25 cellular contexts compared by ENCODE assay signal in the genomic region with DNA sequence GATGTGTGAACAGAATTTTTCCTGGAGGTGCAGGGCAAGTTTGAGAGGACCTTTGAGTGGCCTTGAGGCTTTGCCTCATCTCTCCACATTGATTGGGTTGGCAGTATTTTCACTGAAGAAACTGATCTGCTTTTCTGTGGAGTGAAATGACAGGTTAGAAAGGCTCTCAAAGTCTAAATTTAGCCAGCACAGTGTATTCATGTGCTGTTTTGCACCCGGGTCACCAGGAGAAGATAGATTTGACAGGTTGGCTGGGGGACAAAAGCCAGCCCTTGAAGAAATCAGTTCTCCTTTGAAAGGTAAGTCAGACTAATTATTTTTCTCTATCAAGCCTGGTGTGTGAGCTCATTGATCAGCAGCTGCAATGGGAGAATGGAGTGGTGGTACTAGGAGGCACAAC.
DNase-seq lines count a peak whose midpoint lies in the region; ATAC-seq and TF ChIP-seq lines count a peak whose summit lies in the region.
"Had no signal": no experiment of that assay in that cellular context is flagged by ENCODE, and none has a peak within 500 bp of the region (broad histone marks: within the 10 kb centered on the region; RNA-seq: fewer than 3 reads in every experiment).

No MANE protein-coding gene starts in this region.

- POLR2A ChIA-PET in SK-N-SH (lab: Yijun Ruan, JAX) = no interaction called here

- WGBS in SK-N-SH (ENCODE audit: low lambda C conversion rate) = 100% methylated on average over 1 of the region's 1 CpG

- no peak for ATAC-seq in SK-N-SH treated with all-trans-retinoic acid at 6 μM for 48 hours
- ATAC-seq in Right ventricle myocardium superior (ENCODE audit: poor library complexity) = peak; percentile 80
- no peak for ATAC-seq in GM21723 (IDR thresholded peaks at IDR 0.05; ENCODE audit: unreplicated experiment)
- ATAC-seq: GM12878, GM23338, Panc1 had no signal

- peaks cover 45 to 46% of the 10 kb centered on the region in 2 experiments for H3K36me3 ChIP-seq in SK-N-SH (replicated peaks in 1 of 2; ENCODE audit: control insufficient read depth in 1 of 2, insufficient read depth in 2 of 2, low read length in 1 of 2)
- H3K36me3 ChIP-seq in right atrium auricular region = peaks cover 4% of the 10 kb centered on the region
- no peaks in the 10 kb centered on the region for H3K36me3 ChIP-seq in uterus
- H3K36me3 ChIP-seq: HAP-1, SJCRH30 had no signal

- no peak overlapping the region for H3K4me2 ChIP-seq in SK-N-SH
- H3K4me2 ChIP-seq: GM23338 had no signal

- CTCF ChIA-PET in SK-N-SH (lab: Yijun Ruan, JAX) = interaction anchor here (2.0 kb wide), 1 partner anchor 10 kb away, joined by 6 read pairs; no protein-coding TSS in a partner anchor

- H3K27me3 ChIP-seq in SK-N-SH (ENCODE audit: insufficient read depth) (no peaks in the 10 kb centered on the region), right atrium auricular region (no peaks in the 10 kb centered on the region), uterus (no peaks in the 10 kb centered on the region)
- H3K27me3 ChIP-seq: SJCRH30 had no signal

- intact Hi-C loops in Right ventricle myocardium superior (cut with DNase I) = no loop called here
- intact Hi-C loops in uterus (cut with DNase I; ENCODE audit: low total_unique reads) = no loop called here

- H2AFZ ChIP-seq in SK-N-SH (ENCODE audit: low read depth) = no peak overlapping the region
- H2AFZ ChIP-seq: GM23338 had no signal

- DNase-seq in SK-N-SH = no peak
- no peak for DNase-seq in Right ventricle myocardium superior
- DNase-seq in right atrium auricular region (ENCODE audit: low spot score) = no peak
- no peak for DNase-seq in uterus
- no peak for DNase-seq in GM03348 (ENCODE audit: low spot score)
- DNase-seq in NK-92 (lab: John Stamatoyannopoulos, UW; ENCODE audit: unreplicated experiment) = no peak
- DNase-seq: 8988T, AML-193, DMS53, KBM-7, MM.1S, NCI-H1092, NCI-H1436, NCI-H187 treated with DMSO at 0.1 percent for 48 hours, NCI-H2107, NCI-H446 treated with DMSO at 0.1 percent for 48 hours, NCI-H526 treated with DMSO at 0.1 percent for 48 hours, SJCRH30 had no signal

- H3K9me3 ChIP-seq in SK-N-SH = no peaks in the 10 kb centered on the region
- no peaks in the 10 kb centered on the region for H3K9me3 ChIP-seq in right atrium auricular region
- no peaks in the 10 kb centered on the region for H3K9me3 ChIP-seq in uterus
- H3K9me3 ChIP-seq: HAP-1, SJCRH30 had no signal

- no peaks in the 10 kb centered on the region for H3K9me2 ChIP-seq in SK-N-SH

- TF ChIP-seq CTCF in SK-N-SH (IDR thresholded peaks at IDR 0.05) (no peak), right atrium auricular region (IDR thresholded peaks at IDR 0.05) (no peak), uterus (IDR thresholded peaks at IDR 0.05) (no peak)

- TF ChIP-seq EP300 in SK-N-SH (IDR thresholded peaks at IDR 0.05; ENCODE audit: borderline replicate concordance in 1 of 2, low read depth in 1 of 2, low read length in 1 of 2) = no peak

- no peak for TF ChIP-seq RAD21 in SK-N-SH (IDR thresholded peaks at IDR 0.05; ENCODE audit: low read length)

- H3F3A ChIP-seq in SK-N-SH (replicated peaks; ENCODE audit: insufficient read depth) = peaks cover 22% of the 10 kb centered on the region

- peaks cover 12% of the 10 kb centered on the region; the same call in 1 of the 2 replicates for H4K20me1 ChIP-seq in SK-N-SH (ENCODE audit: insufficient read depth)

- no peak for TF ChIP-seq POLR2A in uterus (IDR thresholded peaks at IDR 0.05)

- H3K79me2 ChIP-seq in SK-N-SH (ENCODE audit: insufficient read depth) = peaks cover 80% of the 10 kb centered on the region

- H3K4me1 ChIP-seq in SK-N-SH (ENCODE audit: control insufficient read depth in 1 of 2, insufficient read depth in 2 of 2, low read depth in 1 of 2, low read length in 1 of 2) (peaks cover 0 to 34% of the 10 kb centered on the region in 2 experiments; a peak in 2 of 4 replicates), right atrium auricular region (peaks cover 0 to 32% of the 10 kb centered on the region in 2 donors), uterus (peaks cover 0 to 3% of the 10 kb centered on the region in 2 donors)

- H3K4me3 ChIP-seq in SK-N-SH (ENCODE audit: low read depth in 2 of 2, low read length in 1 of 2) = no peak overlapping the region
- H3K4me3 ChIP-seq in right atrium auricular region = no peak overlapping the region
- no peak overlapping the region for H3K4me3 ChIP-seq in uterus
- H3K4me3 ChIP-seq: GM12878, GM23338, HAP-1, SJCRH30 had no signal

- H3K9ac ChIP-seq in SK-N-SH = no peak overlapping the region

- no peak overlapping the region for H3K27ac ChIP-seq in SK-N-SH (ENCODE audit: low read depth in 2 of 2, low read length in 1 of 2)
- peak overlapping the region; percentile 25 to 39 for H3K27ac ChIP-seq in right atrium auricular region
- H3K27ac ChIP-seq in uterus = peak overlapping the region; percentile 47 to 71
- H3K27ac ChIP-seq: HL-60, SJCRH30 had no signal

TF ChIP-seq in SK-N-SH, 30 proteins besides CTCF, POLR2A, EP300 and RAD21:
- TF ChIP-seq, protein P1, sequence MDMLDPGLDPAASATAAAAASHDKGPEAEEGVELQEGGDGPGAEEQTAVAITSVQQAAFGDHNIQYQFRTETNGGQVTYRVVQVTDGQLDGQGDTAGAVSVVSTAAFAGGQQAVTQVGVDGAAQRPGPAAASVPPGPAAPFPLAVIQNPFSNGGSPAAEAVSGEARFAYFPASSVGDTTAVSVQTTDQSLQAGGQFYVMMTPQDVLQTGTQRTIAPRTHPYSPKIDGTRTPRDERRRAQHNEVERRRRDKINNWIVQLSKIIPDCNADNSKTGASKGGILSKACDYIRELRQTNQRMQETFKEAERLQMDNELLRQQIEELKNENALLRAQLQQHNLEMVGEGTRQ (IDR thresholded peaks at IDR 0.05; ENCODE audit: borderline replicate concordance, low read depth, low read length) = peak; percentile 2; the same call in 1 of the 2 replicates
- no peak for TF ChIP-seq POLR2AphosphoS5 (IDR thresholded peaks at IDR 0.05; ENCODE audit: low read depth, low read length)

TF ChIP-seq in SK-N-SH treated with all-trans-retinoic acid at 6 μM for 48 hours, 23 proteins besides CTCF, POLR2A, EP300 and RAD21:
- no peak for TF ChIP-seq ESRRG (CRISPR knock-in tag; IDR thresholded peaks at IDR 0.05)
- TF ChIP-seq, protein P2, sequence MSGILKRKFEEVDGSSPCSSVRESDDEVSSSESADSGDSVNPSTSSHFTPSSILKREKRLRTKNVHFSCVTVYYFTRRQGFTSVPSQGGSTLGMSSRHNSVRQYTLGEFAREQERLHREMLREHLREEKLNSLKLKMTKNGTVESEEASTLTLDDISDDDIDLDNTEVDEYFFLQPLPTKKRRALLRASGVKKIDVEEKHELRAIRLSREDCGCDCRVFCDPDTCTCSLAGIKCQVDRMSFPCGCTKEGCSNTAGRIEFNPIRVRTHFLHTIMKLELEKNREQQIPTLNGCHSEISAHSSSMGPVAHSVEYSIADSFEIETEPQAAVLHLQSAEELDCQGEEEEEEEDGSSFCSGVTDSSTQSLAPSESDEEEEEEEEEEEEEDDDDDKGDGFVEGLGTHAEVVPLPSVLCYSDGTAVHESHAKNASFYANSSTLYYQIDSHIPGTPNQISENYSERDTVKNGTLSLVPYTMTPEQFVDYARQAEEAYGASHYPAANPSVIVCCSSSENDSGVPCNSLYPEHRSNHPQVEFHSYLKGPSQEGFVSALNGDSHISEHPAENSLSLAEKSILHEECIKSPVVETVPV (CRISPR knock-in tag; IDR thresholded peaks at IDR 0.05) = no peak
- no peak for TF ChIP-seq ZNF70 (CRISPR knock-in tag; IDR thresholded peaks at IDR 0.05)
- TF ChIP-seq OSR1 (CRISPR knock-in tag; IDR thresholded peaks at IDR 0.05) = no peak
- TF ChIP-seq RARB (CRISPR knock-in tag; IDR thresholded peaks at IDR 0.05) = no peak
- no peak for TF ChIP-seq BACH2 (CRISPR knock-in tag; IDR thresholded peaks at IDR 0.05; ENCODE audit: borderline replicate concordance)
- no peak for TF ChIP-seq ARNTL (CRISPR knock-in tag; IDR thresholded peaks at IDR 0.05; ENCODE audit: borderline replicate concordance, low read depth)
- no peak for TF ChIP-seq ZNF8 (CRISPR knock-in tag; IDR thresholded peaks at IDR 0.05)
- TF ChIP-seq, protein P3, sequence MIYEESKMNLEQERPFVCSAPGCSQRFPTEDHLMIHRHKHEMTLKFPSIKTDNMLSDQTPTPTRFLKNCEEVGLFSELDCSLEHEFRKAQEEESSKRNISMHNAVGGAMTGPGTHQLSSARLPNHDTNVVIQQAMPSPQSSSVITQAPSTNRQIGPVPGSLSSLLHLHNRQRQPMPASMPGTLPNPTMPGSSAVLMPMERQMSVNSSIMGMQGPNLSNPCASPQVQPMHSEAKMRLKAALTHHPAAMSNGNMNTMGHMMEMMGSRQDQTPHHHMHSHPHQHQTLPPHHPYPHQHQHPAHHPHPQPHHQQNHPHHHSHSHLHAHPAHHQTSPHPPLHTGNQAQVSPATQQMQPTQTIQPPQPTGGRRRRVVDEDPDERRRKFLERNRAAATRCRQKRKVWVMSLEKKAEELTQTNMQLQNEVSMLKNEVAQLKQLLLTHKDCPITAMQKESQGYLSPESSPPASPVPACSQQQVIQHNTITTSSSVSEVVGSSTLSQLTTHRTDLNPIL (CRISPR knock-in tag; IDR thresholded peaks at IDR 0.05; ENCODE audit: low read depth) = no peak
- TF ChIP-seq, protein P4, sequence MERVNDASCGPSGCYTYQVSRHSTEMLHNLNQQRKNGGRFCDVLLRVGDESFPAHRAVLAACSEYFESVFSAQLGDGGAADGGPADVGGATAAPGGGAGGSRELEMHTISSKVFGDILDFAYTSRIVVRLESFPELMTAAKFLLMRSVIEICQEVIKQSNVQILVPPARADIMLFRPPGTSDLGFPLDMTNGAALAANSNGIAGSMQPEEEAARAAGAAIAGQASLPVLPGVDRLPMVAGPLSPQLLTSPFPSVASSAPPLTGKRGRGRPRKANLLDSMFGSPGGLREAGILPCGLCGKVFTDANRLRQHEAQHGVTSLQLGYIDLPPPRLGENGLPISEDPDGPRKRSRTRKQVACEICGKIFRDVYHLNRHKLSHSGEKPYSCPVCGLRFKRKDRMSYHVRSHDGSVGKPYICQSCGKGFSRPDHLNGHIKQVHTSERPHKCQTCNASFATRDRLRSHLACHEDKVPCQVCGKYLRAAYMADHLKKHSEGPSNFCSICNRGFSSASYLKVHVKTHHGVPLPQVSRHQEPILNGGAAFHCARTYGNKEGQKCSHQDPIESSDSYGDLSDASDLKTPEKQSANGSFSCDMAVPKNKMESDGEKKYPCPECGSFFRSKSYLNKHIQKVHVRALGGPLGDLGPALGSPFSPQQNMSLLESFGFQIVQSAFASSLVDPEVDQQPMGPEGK (CRISPR knock-in tag; IDR thresholded peaks at IDR 0.05; ENCODE audit: borderline replicate concordance) = no peak
- no peak for TF ChIP-seq ZNF565 (CRISPR knock-in tag; conservative IDR thresholded peaks at IDR 0.05; ENCODE audit: low read depth)
- TF ChIP-seq CSDC2 (CRISPR knock-in tag; IDR thresholded peaks at IDR 0.05) = no peak
- no peak for TF ChIP-seq ZFP30 (CRISPR knock-in tag; IDR thresholded peaks at IDR 0.05)
- TF ChIP-seq GLIS3 (CRISPR knock-in tag; IDR thresholded peaks at IDR 0.05) = no peak

Comparison
In these comparisons a context has a peak if more than half of its experiments do, and no peak if none do; other contexts are left out.
1. H3K27ac ChIP-seq: peak in right atrium auricular region (2 of 2) and uterus (2 of 2); none in SK-N-SH (0 of 2).